Comparison of ENCODE assay signal across 22 cellular contexts in the genomic region with DNA sequence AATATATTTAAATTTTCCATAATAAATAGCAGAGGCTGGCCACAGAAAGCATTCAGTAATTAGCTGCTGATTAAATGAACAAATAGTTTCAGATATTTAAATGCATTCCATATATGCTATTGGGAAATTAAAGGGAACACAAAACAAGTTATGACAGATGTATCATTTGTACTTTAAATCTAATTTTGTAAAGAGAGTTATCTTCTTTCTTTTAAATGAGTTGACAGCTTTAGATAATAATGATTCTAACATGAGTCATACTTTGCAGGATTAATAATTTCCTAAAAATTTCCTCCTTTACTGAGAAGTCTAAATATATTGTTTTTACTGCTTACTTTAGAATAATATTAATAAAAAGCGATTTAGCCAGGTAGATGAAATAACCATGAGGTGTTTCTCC.
DNase-seq lines count a peak whose midpoint lies in the region; ATAC-seq, FAIRE-seq and TF ChIP-seq lines count a peak whose summit lies in the region.
"Had no signal": no experiment of that assay in that cellular context is flagged by ENCODE, and none has a peak within 500 bp of the region (broad histone marks: within the 10 kb centered on the region; RNA-seq: fewer than 3 reads in every experiment).

No MANE protein-coding gene starts in this region.

- no peaks in the 10 kb centered on the region for H3K79me2 ChIP-seq in astrocyte (ENCODE audit: insufficient read depth, low read length)

- H2AFZ ChIP-seq in astrocyte (ENCODE audit: low read depth, low read length) = no peak overlapping the region
- H2AFZ ChIP-seq: PC-9 had no signal

- H3K4me3 ChIP-seq in astrocyte (ENCODE audit: insufficient read depth, low read depth, low read length) = no peak overlapping the region
- H3K4me3 ChIP-seq: BLaER1, PC-9 had no signal

- H3K27ac ChIP-seq in astrocyte (ENCODE audit: low read depth, low read length) (peak overlapping the region; percentile 34), foreskin keratinocyte (peak overlapping the region; percentile 27)
- H3K27ac ChIP-seq: BLaER1, PC-9 had no signal

- H3K4me1 ChIP-seq in astrocyte (ENCODE audit: insufficient read depth, low read length) (peaks cover 17% of the 10 kb centered on the region), foreskin keratinocyte (peaks cover 45% of the 10 kb centered on the region)
- H3K4me1 ChIP-seq: BLaER1 had no signal

- H3K4me2 ChIP-seq in astrocyte (ENCODE audit: low read length) = no peak overlapping the region
- H3K4me2 ChIP-seq: BLaER1, PC-9 had no signal

- peaks cover 9% of the 10 kb centered on the region for H3K36me3 ChIP-seq in astrocyte (ENCODE audit: insufficient read depth, low read length)
- H3K36me3 ChIP-seq: BLaER1 had no signal

- no peaks in the 10 kb centered on the region for H3K9me3 ChIP-seq in astrocyte (ENCODE audit: insufficient read depth, low read depth, low read length)
- H3K9me3 ChIP-seq: BLaER1 had no signal

- no peaks in the 10 kb centered on the region for H3K9me3 Mint-ChIP-seq in astrocyte (ENCODE audit: unreplicated experiment)

- no peaks in the 10 kb centered on the region for H3K27me3 ChIP-seq in astrocyte (ENCODE audit: insufficient read depth, low read length)
- H3K27me3 ChIP-seq in foreskin keratinocyte = no peaks in the 10 kb centered on the region
- H3K27me3 ChIP-seq: BLaER1 had no signal

- peaks cover 17% of the 10 kb centered on the region for H3K36me3 Mint-ChIP-seq in astrocyte (ENCODE audit: low read depth, unreplicated experiment)

- no peak overlapping the region for H3K9ac ChIP-seq in astrocyte (ENCODE audit: low read length)
- H3K9ac ChIP-seq: BLaER1 had no signal

- H3K27me3 Mint-ChIP-seq in astrocyte (ENCODE audit: low read depth, unreplicated experiment) = no peaks in the 10 kb centered on the region

- H3K4me1 Mint-ChIP-seq in astrocyte (ENCODE audit: low read depth, unreplicated experiment) = peaks cover 21% of the 10 kb centered on the region
- H3K4me1 Mint-ChIP-seq: CD4-positive, alpha-beta memory T cell had no signal

- no peak overlapping the region for H3K4me3 Mint-ChIP-seq in astrocyte (ENCODE audit: unreplicated experiment)
- H3K4me3 Mint-ChIP-seq: CD4-positive, alpha-beta memory T cell; HFFc6 had no signal

- TF ChIP-seq CTCF in astrocyte (IDR thresholded peaks at IDR 0.05; ENCODE audit: insufficient read depth, low read depth, low read length) (no peak), foreskin keratinocyte (conservative IDR thresholded peaks at IDR 0.05) (no peak), GM10266 (IDR thresholded peaks at IDR 0.05; ENCODE audit: control insufficient read depth, insufficient read depth, low read depth, missing control alignments) (no peak)

- peak; percentile 17 for DNase-seq in HCEC 1CT
- no peak for DNase-seq in astrocyte (ENCODE audit: low read depth)
- peak in 1 of 2 donors; percentile 32 for DNase-seq in foreskin keratinocyte
- no peak for DNase-seq in GM10266 (ENCODE audit: extremely low spot score)
- DNase-seq in putamen (ENCODE audit: low spot score) = no peak
- DNase-seq: 8988T; Calu3; CD4-positive, alpha-beta memory T cell; DMS53; HFFc6; NCI-H1417; NCI-H1930; NCI-H226; NCI-H524; NCI-H82; PC-9 had no signal

- no peaks in the 10 kb centered on the region for H4K20me1 ChIP-seq in astrocyte (ENCODE audit: insufficient read depth, low read length)
- H4K20me1 ChIP-seq: BLaER1 had no signal

- FAIRE-seq in A204.1 (lab: Jason Lieb, UNC) (peak; percentile 52), astrocyte (lab: Jason Lieb, UNC) (no peak)
- FAIRE-seq: H54 had no signal

- no peak overlapping the region for H3K27ac Mint-ChIP-seq in astrocyte (ENCODE audit: unreplicated experiment)
- H3K27ac Mint-ChIP-seq: CD4-positive, alpha-beta memory T cell had no signal

- ATAC-seq in foreskin keratinocyte (peak; percentile 20), GM18858 (IDR thresholded peaks at IDR 0.05; ENCODE audit: unreplicated experiment) (no peak), HG03175 (IDR thresholded peaks at IDR 0.05; ENCODE audit: unreplicated experiment) (no peak)
- ATAC-seq: Right ventricle myocardium inferior had no signal
